In genomic region chr11:4826425-4826824, GRCh38 we compare ENCODE assay signal across 11 cellular contexts. TPM values are rescaled to one million over a fixed set of nuclear protein-coding genes. Genes with fewer than 3 reads are reported as not detected.
DNase-seq lines count a peak whose midpoint lies in the region; ATAC-seq and TF ChIP-seq lines count a peak whose summit lies in the region.
"Had no signal": no experiment of that assay in that cellular context is flagged by ENCODE, and none has a peak within 500 bp of the region (broad histone marks: within the 10 kb centered on the region; RNA-seq: fewer than 3 reads in every experiment).

No MANE protein-coding gene starts in this region.

- H3K4me1 ChIP-seq in prostate gland (replicated peaks) (no peaks in the 10 kb centered on the region), mammary epithelial cell (ENCODE audit: insufficient read depth, low read length) (no peaks in the 10 kb centered on the region)

- no TSS peak for BruUV-seq in mammary epithelial cell (replicated peaks; lab: Mats Ljungman, UMichigan)

- no peaks in the 10 kb centered on the region for H3K79me2 ChIP-seq in mammary epithelial cell (ENCODE audit: insufficient read depth, low read length)

- TF ChIP-seq POLR2A in prostate gland (IDR thresholded peaks at IDR 0.05), result no peak

- no peaks in the 10 kb centered on the region for H3K27me3 Mint-ChIP-seq in effector memory CD8-positive, alpha-beta T cell
- H3K27me3 Mint-ChIP-seq: activated B cell treated with CpG ODN at 0.5 μM for 24 hours had no signal

- H3K36me3 ChIP-seq in prostate gland (no peaks in the 10 kb centered on the region), mammary epithelial cell (ENCODE audit: insufficient read depth, low read length) (no peaks in the 10 kb centered on the region)

- no peaks in the 10 kb centered on the region for H3K9me3 ChIP-seq in prostate gland
- no peaks in the 10 kb centered on the region for H3K9me3 ChIP-seq in mammary epithelial cell (replicated peaks; ENCODE audit: insufficient read depth, low read length)

- H4K20me1 ChIP-seq in mammary epithelial cell (ENCODE audit: insufficient read depth, low read length), result no peaks in the 10 kb centered on the region

- intact Hi-C loops in prostate gland (cut with DNase I), result loop anchor here (2.0 to 10.0 kb wide), 3 partner anchors 112 to 639 kb away; partner anchors contain the start of gene OR51D1
- intact Hi-C loops in mammary epithelial cell (cut with micrococcal nuclease), result loop anchor here (1.0 to 2.0 kb wide), 4 partner anchors 178 to 639 kb away; partner anchors contain the start of gene OR51D1

- no peak overlapping the region for H3K27ac Mint-ChIP-seq in effector memory CD8-positive, alpha-beta T cell
- H3K27ac Mint-ChIP-seq: activated B cell treated with CpG ODN at 0.5 μM for 24 hours; activated naive CD8-positive, alpha-beta T cell; natural killer cell treated with Interleukin-12 subunit alpha and Interleukin-12 subunit beta and Interleukin-15 and Interleukin-18, amount 100 ng/mL, for 72 hours had no signal

- peak; percentile 16 for DNase-seq in NCI-H345 treated with DMSO at 0.1 percent for 48 hours (lab: John Stamatoyannopoulos, UW; ENCODE audit: unreplicated experiment)
- peak; percentile 19 for DNase-seq in fibroblast of pulmonary artery (ENCODE audit: low read depth)
- DNase-seq in prostate gland (ENCODE audit: low spot score), result peak; percentile 70
- DNase-seq in effector memory CD8-positive, alpha-beta T cell, result no peak
- DNase-seq in mammary epithelial cell, result no peak
- no peak for DNase-seq in NCI-H226
- DNase-seq: activated B cell treated with CpG ODN at 0.5 μM for 24 hours had no signal

- dilution Hi-C loops in mammary epithelial cell (cut with HindIII; ENCODE audit: low sequenced_read_pairs), result no loop called here

- no peaks in the 10 kb centered on the region for H3K36me3 Mint-ChIP-seq in effector memory CD8-positive, alpha-beta T cell (ENCODE audit: insufficient read depth)
- H3K36me3 Mint-ChIP-seq: activated naive CD8-positive, alpha-beta T cell; natural killer cell treated with Interleukin-12 subunit alpha and Interleukin-12 subunit beta and Interleukin-15 and Interleukin-18, amount 100 ng/mL, for 72 hours had no signal

- H3K4me1 Mint-ChIP-seq in effector memory CD8-positive, alpha-beta T cell (ENCODE audit: low read depth in 2 of 2), result no peaks in the 10 kb centered on the region
- H3K4me1 Mint-ChIP-seq: activated B cell treated with CpG ODN at 0.5 μM for 24 hours had no signal

- in situ Hi-C loops in mammary epithelial cell (cut with MboI; ENCODE audit: low sequenced_read_pairs in 2 of 2), result loop anchor here (5.0 kb wide), 1 partner anchor 189 kb away; the partner anchor contains the start of gene OR51D1 (in 2 of the 2)

- no peak overlapping the region for H3K4me3 ChIP-seq in GM12875 (ENCODE audit: low read depth, low read length)
- no peak overlapping the region for H3K4me3 ChIP-seq in fibroblast of pulmonary artery (replicated peaks; ENCODE audit: low read depth, low read length)
- H3K4me3 ChIP-seq in prostate gland, result no peak overlapping the region
- no peak overlapping the region for H3K4me3 ChIP-seq in mammary epithelial cell (replicated peaks in 1 of 3; ENCODE audit: insufficient read depth in 1 of 3, low read depth in 2 of 3, low read length in 3 of 3)

- peak overlapping the region; percentile 38 to 56 for H3K27ac ChIP-seq in prostate gland
- no peak overlapping the region for H3K27ac ChIP-seq in mammary epithelial cell (ENCODE audit: insufficient read depth, low read depth, low read length)

- H3K4me2 ChIP-seq in mammary epithelial cell (ENCODE audit: insufficient read depth, low read depth, low read length), result no peak overlapping the region

- CTCF ChIA-PET in mammary epithelial cell (lab: Charles Lee; ENCODE audit: low non-redundant PET), result interaction anchor here (1.2 to 1.4 kb wide), 2 partner anchors 189 to 639 kb away, joined by 4 to 9 read pairs; partner anchors contain the start of gene OR51D1

- no peak for ATAC-seq in effector memory CD8-positive, alpha-beta T cell (replicated peaks)
- no peak for ATAC-seq in HG03039 (IDR thresholded peaks at IDR 0.05; ENCODE audit: unreplicated experiment)
- ATAC-seq: natural killer cell treated with Interleukin-12 subunit alpha and Interleukin-12 subunit beta and Interleukin-15 and Interleukin-18, amount 100 ng/mL, for 72 hours had no signal

- no peak overlapping the region for H2AFZ ChIP-seq in mammary epithelial cell (ENCODE audit: low read depth, low read length)

- H3K27me3 ChIP-seq in prostate gland (replicated peaks; ENCODE audit: insufficient read depth) (no peaks in the 10 kb centered on the region), mammary epithelial cell (ENCODE audit: insufficient read depth, low read length) (no peaks in the 10 kb centered on the region)

- TF ChIP-seq CTCF in GM12875 (IDR thresholded peaks at IDR 0.05; ENCODE audit: borderline replicate concordance, insufficient read depth, low read depth, low read length) (peak; percentile 11; the same call in 1 of the 2 replicates), fibroblast of pulmonary artery (IDR thresholded peaks at IDR 0.05; ENCODE audit: low read length, missing control alignments) (no peak), prostate gland (IDR thresholded peaks at IDR 0.05) (peak in 3 of 4 experiments; percentile 61 to 91 (median 74)), mammary epithelial cell (conservative IDR thresholded peaks at IDR 0.05 in 1 of 2, IDR thresholded peaks at IDR 0.05 in 1 of 2; ENCODE audit: extremely low read depth in 1 of 2, insufficient read depth in 1 of 2, low read depth in 1 of 2, low read length in 2 of 2) (peak in 1 of 2 donors; percentile 60)

- H3K4me3 Mint-ChIP-seq in effector memory CD8-positive, alpha-beta T cell, result no peak overlapping the region
- H3K4me3 Mint-ChIP-seq: activated B cell treated with CpG ODN at 0.5 μM for 24 hours; activated naive CD8-positive, alpha-beta T cell; natural killer cell treated with Interleukin-12 subunit alpha and Interleukin-12 subunit beta and Interleukin-15 and Interleukin-18, amount 100 ng/mL, for 72 hours had no signal

- H3K9ac ChIP-seq in mammary epithelial cell (ENCODE audit: insufficient read depth, low read length), result no peak overlapping the region

- no peaks in the 10 kb centered on the region for H3K9me3 Mint-ChIP-seq in effector memory CD8-positive, alpha-beta T cell
- H3K9me3 Mint-ChIP-seq: activated B cell treated with CpG ODN at 0.5 μM for 24 hours had no signal

RNA-seq across cellular contexts. Expression of gene OR51F2, which starts 5.3 kb away (rescaled TPM):
- not detected for total RNA-seq in prostate gland
- total RNA-seq in mammary epithelial cell, result not detected
- polyA plus RNA-seq in mammary epithelial cell, result not detected
- not detected for polyA minus RNA-seq in mammary epithelial cell
- total RNA-seq: activated B cell treated with CpG ODN at 0.5 μM for 24 hours; natural killer cell treated with Interleukin-12 subunit alpha and Interleukin-12 subunit beta and Interleukin-15 and Interleukin-18, amount 100 ng/mL, for 72 hours had no signal

RNA-seq across cellular contexts. Expression of gene OR52R1, which starts 22.2 kb away (rescaled TPM):
- not detected for total RNA-seq in prostate gland
- not detected for total RNA-seq in mammary epithelial cell
- polyA plus RNA-seq in mammary epithelial cell, result not detected
- not detected for polyA minus RNA-seq in mammary epithelial cell
- total RNA-seq: activated B cell treated with CpG ODN at 0.5 μM for 24 hours; natural killer cell treated with Interleukin-12 subunit alpha and Interleukin-12 subunit beta and Interleukin-15 and Interleukin-18, amount 100 ng/mL, for 72 hours had no signal

RNA-seq across cellular contexts. Expression of gene OR51S1, which starts 22.6 kb away (rescaled TPM):
- total RNA-seq in prostate gland, result not detected
- total RNA-seq in mammary epithelial cell, result not detected
- not detected for polyA plus RNA-seq in mammary epithelial cell
- not detected for polyA minus RNA-seq in mammary epithelial cell
- total RNA-seq: activated B cell treated with CpG ODN at 0.5 μM for 24 hours; natural killer cell treated with Interleukin-12 subunit alpha and Interleukin-12 subunit beta and Interleukin-15 and Interleukin-18, amount 100 ng/mL, for 72 hours had no signal

RNA-seq across cellular contexts. Expression of gene OR51T1, which starts 55.3 kb away (rescaled TPM):
- not detected for total RNA-seq in prostate gland
- total RNA-seq in mammary epithelial cell, result not detected
- not detected for polyA plus RNA-seq in mammary epithelial cell
- not detected for polyA minus RNA-seq in mammary epithelial cell
- total RNA-seq: activated B cell treated with CpG ODN at 0.5 μM for 24 hours; natural killer cell treated with Interleukin-12 subunit alpha and Interleukin-12 subunit beta and Interleukin-15 and Interleukin-18, amount 100 ng/mL, for 72 hours had no signal

RNA-seq across cellular contexts. Expression of gene OR51F1, which starts 56.7 kb away (rescaled TPM):
- total RNA-seq in prostate gland (not detected), mammary epithelial cell (not detected)
- polyA plus RNA-seq in mammary epithelial cell, result not detected
- polyA minus RNA-seq in mammary epithelial cell, result not detected
- total RNA-seq: activated B cell treated with CpG ODN at 0.5 μM for 24 hours; natural killer cell treated with Interleukin-12 subunit alpha and Interleukin-12 subunit beta and Interleukin-15 and Interleukin-18, amount 100 ng/mL, for 72 hours had no signal

Comparison
In these comparisons a context has a peak if more than half of its experiments do, and no peak if none do; other contexts are left out.
1. DNase-seq: peak in NCI-H345 treated with DMSO at 0.1 percent for 48 hours (single experiment), fibroblast of pulmonary artery (single experiment) and prostate gland (single experiment); none in effector memory CD8-positive, alpha-beta T cell (0 of 3), mammary epithelial cell (single experiment) and NCI-H226 (single experiment).